ENCODE assay signal across 8 cellular contexts in the genomic region with DNA sequence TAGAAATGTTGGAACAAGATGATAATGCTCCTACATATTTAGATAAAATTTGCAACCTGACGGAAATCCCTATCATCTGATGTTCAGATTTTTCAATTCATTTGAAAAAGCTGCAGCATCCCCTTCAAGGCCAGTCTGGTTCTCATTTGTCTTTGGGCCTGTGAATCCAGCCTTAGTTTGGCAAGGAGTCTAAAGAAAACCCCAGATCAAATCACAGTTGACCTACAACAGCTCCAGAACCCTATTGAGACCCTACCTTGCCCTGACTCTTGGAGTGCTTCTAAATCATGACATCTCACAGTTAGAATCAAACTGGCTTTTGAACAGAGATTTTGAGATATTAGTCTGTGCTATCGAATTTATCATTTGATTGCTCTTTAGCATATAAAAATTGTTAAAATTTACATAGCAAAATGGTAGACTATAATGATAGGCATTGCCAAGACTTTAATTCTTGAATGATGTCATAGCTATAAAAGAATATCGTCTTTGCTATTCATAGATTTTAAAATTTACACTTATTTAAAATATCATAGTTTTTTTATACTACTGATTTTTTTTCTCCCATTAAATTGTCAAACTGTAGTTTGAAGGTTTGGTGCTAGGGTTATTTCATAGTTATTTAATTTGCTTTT. TPM values are rescaled to one million over a fixed set of nuclear protein-coding genes. Genes with fewer than 3 reads are reported as not detected.
DNase-seq lines count a peak whose midpoint lies in the region; ATAC-seq and TF ChIP-seq lines count a peak whose summit lies in the region.

No MANE protein-coding gene starts in this region.

- TF ChIP-seq CTCF in left lung (IDR thresholded peaks at IDR 0.05) = no peak

- H3K27ac ChIP-seq in left lung (peak overlapping the region; percentile 98 to 100), thymus (ENCODE audit: low read depth) (peak overlapping the region; percentile 38)

- peaks cover 49% of the 10 kb centered on the region for H3K4me1 Mint-ChIP-seq in activated CD4-positive, alpha-beta T cell treated with anti-CD3 and anti-CD28 coated beads, Interleukin-2, amount 10 ng/mL, durations not matched to agents 24 days and 14 days
- H3K4me1 Mint-ChIP-seq in activated naive CD8-positive, alpha-beta T cell treated with anti-CD3 and anti-CD28 coated beads, Interleukin-2, amount 50 U/mL, for 24 hours = peaks cover 61% of the 10 kb centered on the region

- peak overlapping the region; percentile 96 for H3K27ac Mint-ChIP-seq in activated CD4-positive, alpha-beta T cell treated with anti-CD3 and anti-CD28 coated beads, Interleukin-2, amount 10 ng/mL, durations not matched to agents 24 days and 14 days
- peak overlapping the region; percentile 85 for H3K27ac Mint-ChIP-seq in activated naive CD8-positive, alpha-beta T cell treated with anti-CD3 and anti-CD28 coated beads, Interleukin-2, amount 50 U/mL, for 24 hours

- ATAC-seq in activated naive CD8-positive, alpha-beta T cell treated with anti-CD3 and anti-CD28 coated beads, Interleukin-2, amount 50 U/mL, for 24 hours = no peak
- no peak for ATAC-seq in left lung
- ATAC-seq in left lobe of liver = no peak
- no peak for ATAC-seq in GM18502 (IDR thresholded peaks at IDR 0.05; ENCODE audit: poor library complexity, unreplicated experiment)
- no peak for ATAC-seq in sciatic nerve

- no peaks in the 10 kb centered on the region for H3K27me3 Mint-ChIP-seq in activated CD4-positive, alpha-beta T cell treated with anti-CD3 and anti-CD28 coated beads, Interleukin-2, amount 10 ng/mL, durations not matched to agents 24 days and 14 days
- H3K27me3 Mint-ChIP-seq in activated naive CD8-positive, alpha-beta T cell treated with anti-CD3 and anti-CD28 coated beads, Interleukin-2, amount 50 U/mL, for 24 hours = no peaks in the 10 kb centered on the region

- H3K4me3 ChIP-seq in left lung (peak overlapping the region; percentile 86 to 90), thymus (ENCODE audit: low read length) (peak overlapping the region; percentile 95)

- H3K36me3 ChIP-seq in left lung = no peaks in the 10 kb centered on the region
- no peaks in the 10 kb centered on the region for H3K36me3 ChIP-seq in thymus (ENCODE audit: control insufficient read depth, insufficient read depth)

- H3K4me1 ChIP-seq in left lung (peaks cover 24 to 60% of the 10 kb centered on the region in 2 donors), thymus (ENCODE audit: control insufficient read depth, insufficient read depth, low read length) (peaks cover 24% of the 10 kb centered on the region)

- H3K4me3 Mint-ChIP-seq in activated CD4-positive, alpha-beta T cell treated with anti-CD3 and anti-CD28 coated beads, Interleukin-2, amount 10 ng/mL, durations not matched to agents 24 days and 14 days = peak overlapping the region; percentile 97
- peak overlapping the region; percentile 94 for H3K4me3 Mint-ChIP-seq in activated naive CD8-positive, alpha-beta T cell treated with anti-CD3 and anti-CD28 coated beads, Interleukin-2, amount 50 U/mL, for 24 hours

- WGBS in thymus = 71% methylated on average over 3 of the region's 3 CpGs

- H3K27me3 ChIP-seq in left lung (no peaks in the 10 kb centered on the region), thymus (ENCODE audit: control insufficient read depth, insufficient read depth) (no peaks in the 10 kb centered on the region)

- no peaks in the 10 kb centered on the region for H3K9me3 Mint-ChIP-seq in activated CD4-positive, alpha-beta T cell treated with anti-CD3 and anti-CD28 coated beads, Interleukin-2, amount 10 ng/mL, durations not matched to agents 24 days and 14 days
- no peaks in the 10 kb centered on the region for H3K9me3 Mint-ChIP-seq in activated naive CD8-positive, alpha-beta T cell treated with anti-CD3 and anti-CD28 coated beads, Interleukin-2, amount 50 U/mL, for 24 hours

- H3K9me3 ChIP-seq in left lung (no peaks in the 10 kb centered on the region), thymus (ENCODE audit: control insufficient read depth) (no peaks in the 10 kb centered on the region)

- intact Hi-C loops in activated CD4-positive, alpha-beta T cell treated with anti-CD3 and anti-CD28 coated beads, Interleukin-2, amount 10 ng/mL, durations not matched to agents 24 days and 14 days (cut with micrococcal nuclease) = loop anchor here (2.0 to 10.0 kb wide), 3 partner anchors 15 to 453 kb away; a partner anchor contains a TSS
- intact Hi-C loops in left lung (cut with DNase I) (no loop called here), sciatic nerve (cut with DNase I) (no loop called here)

- DNase-seq in activated CD4-positive, alpha-beta T cell treated with anti-CD3 and anti-CD28 coated beads, Interleukin-2, amount 10 ng/mL, durations not matched to agents 24 days and 14 days = no peak
- DNase-seq in activated CD4-positive, alpha-beta T cell treated with anti-CD3 and anti-CD28 coated beads, Interleukin-2, amount 50 U/mL, for 4 hours = no peak
- no peak for DNase-seq in activated naive CD8-positive, alpha-beta T cell treated with anti-CD3 and anti-CD28 coated beads, Interleukin-2, amount 50 U/mL, for 24 hours
- DNase-seq in left lung (no peak), left lobe of liver (ENCODE audit: low spot score) (no peak), sciatic nerve (ENCODE audit: low spot score) (no peak)

- H3K36me3 Mint-ChIP-seq in activated CD4-positive, alpha-beta T cell treated with anti-CD3 and anti-CD28 coated beads, Interleukin-2, amount 10 ng/mL, durations not matched to agents 24 days and 14 days (ENCODE audit: low read depth) = peaks cover 15% of the 10 kb centered on the region
- no peaks in the 10 kb centered on the region for H3K36me3 Mint-ChIP-seq in activated naive CD8-positive, alpha-beta T cell treated with anti-CD3 and anti-CD28 coated beads, Interleukin-2, amount 50 U/mL, for 24 hours (ENCODE audit: low read depth)

RNA-seq across cellular contexts. Expression of a gene that starts 2.2 kb away (rescaled TPM):
- 43.6 and 44.4 TPM in 2 replicates for total RNA-seq in activated CD4-positive, alpha-beta T cell treated with anti-CD3 and anti-CD28 coated beads, Interleukin-2, amount 10 ng/mL, durations not matched to agents 24 days and 14 days
- total RNA-seq in left lung (10 to 100 TPM; 61.1 to 71.9 TPM), left lobe of liver (37.6 TPM), sciatic nerve (39.1 TPM)
- 49.7 TPM for polyA plus RNA-seq in thymus
